Comparison of ENCODE assay signal across 8 cellular contexts in genomic region chr14:50311337-50311973, GRCh38. TPM values are rescaled to one million over a fixed set of nuclear protein-coding genes. Genes with fewer than 3 reads are reported as not detected.
DNase-seq lines count a peak whose midpoint lies in the region; ATAC-seq and TF ChIP-seq lines count a peak whose summit lies in the region.

No MANE protein-coding gene starts in this region.

- peak overlapping the region; percentile 69 to 90 (median 80) for H3K4me3 ChIP-seq in fibroblast of lung (replicated peaks in 1 of 4; ENCODE audit: control extremely low read depth in 1 of 4, insufficient read depth in 1 of 4, low read depth in 3 of 4, low read length in 4 of 4)
- peak overlapping the region; percentile 85 for H3K4me3 ChIP-seq in trophoblast cell (ENCODE audit: low read depth, low read length)

- peak overlapping the region; percentile 23 for H3K18ac ChIP-seq in trophoblast cell (ENCODE audit: low read length)

- H3K4me1 ChIP-seq in fibroblast of lung (ENCODE audit: control insufficient read depth, extremely low read depth, insufficient read depth, low read length) (peaks cover 2% of the 10 kb centered on the region), trophoblast cell (ENCODE audit: control insufficient read depth in 1 of 2, insufficient read depth in 2 of 2, low read length in 2 of 2) (peaks cover 0 to 4% of the 10 kb centered on the region in 2 experiments)

- H4K91ac ChIP-seq in trophoblast cell (ENCODE audit: low read depth, low read length): no peak overlapping the region

- peak overlapping the region; percentile 12 for H2BK120ac ChIP-seq in trophoblast cell (ENCODE audit: insufficient read depth, low read length, poor library complexity)

- no peaks in the 10 kb centered on the region for H3K36me3 ChIP-seq in fibroblast of lung (ENCODE audit: control insufficient read depth, insufficient read depth, low read length)
- peaks cover 3 to 4% of the 10 kb centered on the region in 2 experiments for H3K36me3 ChIP-seq in trophoblast cell (ENCODE audit: control insufficient read depth in 1 of 2, insufficient read depth in 2 of 2, low read length in 2 of 2)

- WGBS in trophoblast cell (ENCODE audit: extremely low coverage, insufficient coverage, insufficient read length): no CpG with 5 or more reads among the region's 18 CpGs

- peaks cover 7% of the 10 kb centered on the region for H3K79me1 ChIP-seq in trophoblast cell (ENCODE audit: low read length)

- no peak overlapping the region for H2AK5ac ChIP-seq in trophoblast cell (ENCODE audit: low read length)

- H3K4ac ChIP-seq in trophoblast cell (ENCODE audit: low read depth, low read length): peak overlapping the region; percentile 16

- H3K4me2 ChIP-seq in fibroblast of lung (ENCODE audit: extremely low read depth, insufficient read depth, low read length) (peak overlapping the region; percentile 89), trophoblast cell (ENCODE audit: low read length) (peak overlapping the region; percentile 90)

- H3K27me3 ChIP-seq in fibroblast of lung (ENCODE audit: control insufficient read depth, insufficient read depth, low read length) (no peaks in the 10 kb centered on the region), trophoblast cell (ENCODE audit: insufficient read depth, low read length) (no peaks in the 10 kb centered on the region)

- TF ChIP-seq CTCF in fibroblast of lung (conservative IDR thresholded peaks at IDR 0.05 in 1 of 2, IDR thresholded peaks at IDR 0.05 in 1 of 2; ENCODE audit: low read depth in 1 of 2, low read length in 2 of 2): peak; percentile 23 to 37

- DNase-seq in COR-L47 (lab: John Stamatoyannopoulos, UW) (peak; percentile 4), HCEC 1CT (peak; percentile 11), SK-MEL-5 (ENCODE audit: low read depth, low spot score) (peak; percentile 16), fibroblast of lung (ENCODE audit: low read depth in 2 of 2) (peak in 1 of 2 donors; percentile 8), trophoblast cell (no peak), T1000 (lab: John Stamatoyannopoulos, UW) (no peak), mesenteric fat pad (ENCODE audit: low spot score) (no peak)

- peak overlapping the region; percentile 84 for H3K9ac ChIP-seq in fibroblast of lung (ENCODE audit: insufficient read depth, low read length)
- H3K9ac ChIP-seq in trophoblast cell (ENCODE audit: low read length): peak overlapping the region; percentile 68

- no peak for ATAC-seq in GM18858 (IDR thresholded peaks at IDR 0.05; ENCODE audit: unreplicated experiment)

- H2AFZ ChIP-seq in fibroblast of lung (ENCODE audit: low read length) (peak overlapping the region; percentile 91), trophoblast cell (ENCODE audit: insufficient read depth, low read length, poor library complexity) (peak overlapping the region; percentile 69)

- in situ Hi-C loops in SK-MEL-5 (cut with HindIII; ENCODE audit: low pct_unique_long_range_greater_than_20kb, low sequenced_read_pairs): no loop called here

- H3K27ac ChIP-seq in fibroblast of lung (ENCODE audit: insufficient read depth, low read length) (no peak overlapping the region), trophoblast cell (ENCODE audit: low read depth, low read length) (no peak overlapping the region)

- H3K14ac ChIP-seq in trophoblast cell (ENCODE audit: low read length): no peak overlapping the region

- H3K79me2 ChIP-seq in fibroblast of lung (ENCODE audit: control insufficient read depth, insufficient read depth, low read length) (no peaks in the 10 kb centered on the region), trophoblast cell (ENCODE audit: control insufficient read depth, insufficient read depth, low read length, poor library complexity) (peaks cover 10% of the 10 kb centered on the region)

- no peak overlapping the region for H3K23ac ChIP-seq in trophoblast cell (ENCODE audit: low read length)

- H2BK5ac ChIP-seq in trophoblast cell (ENCODE audit: low read depth, low read length, poor library complexity): no peak overlapping the region

- H3K9me3 ChIP-seq in fibroblast of lung (ENCODE audit: control insufficient read depth, insufficient read depth, low read depth, low read length) (no peaks in the 10 kb centered on the region), trophoblast cell (ENCODE audit: insufficient read depth, low read depth, low read length) (peaks cover 1% of the 10 kb centered on the region)

- H4K8ac ChIP-seq in trophoblast cell (ENCODE audit: low read depth, low read length): peak overlapping the region; percentile 34

- H4K12ac ChIP-seq in trophoblast cell (ENCODE audit: low read depth, low read length): peak overlapping the region; percentile 46

- H4K20me1 ChIP-seq in fibroblast of lung (ENCODE audit: control insufficient read depth, extremely low read depth, insufficient read depth, low read length): no peaks in the 10 kb centered on the region

- H2BK12ac ChIP-seq in trophoblast cell (ENCODE audit: low read length): no peak overlapping the region

RNA-seq across cellular contexts. Expression of gene L2HGDH, which starts 0.6 kb away (rescaled TPM):
- total RNA-seq in SK-MEL-5 (2014; rRNA removed; shearing (Covaris generic)): 6.4 and 8.5 TPM in 2 replicates
- 8.7 and 10.1 TPM in 2 replicates for polyA plus RNA-seq in SK-MEL-5 (2015; cell fraction: cytosol; rRNA removed)
- 5.5 and 6.5 TPM in 2 replicates for polyA plus RNA-seq in SK-MEL-5 (2015; cell fraction: nucleus; rRNA removed)
- total RNA-seq in fibroblast of lung (3.1 and 3.8 TPM in 2 replicates), mesenteric fat pad (4.8 TPM)
- 3.0 and 3.9 TPM in 2 replicates for polyA plus RNA-seq in fibroblast of lung
- polyA plus RNA-seq in fibroblast of lung (2012): 3.4 and 4.1 TPM in 2 replicates
- 0.89 and 3.4 TPM in 2 replicates for polyA minus RNA-seq in fibroblast of lung (ENCODE audit: low replicate concordance)
- 5.9 and 6.0 TPM in 2 replicates for polyA plus RNA-seq in trophoblast cell (2013)

RNA-seq across cellular contexts. Expression of gene DMAC2L, which starts 0.7 kb away (rescaled TPM):
- 13.0 and 14.2 TPM in 2 replicates for total RNA-seq in SK-MEL-5 (2014; rRNA removed; shearing (Covaris generic))
- polyA plus RNA-seq in SK-MEL-5 (2015; cell fraction: cytosol; rRNA removed): 15.6 and 22.9 TPM in 2 replicates
- 16.7 and 24.1 TPM in 2 replicates for polyA plus RNA-seq in SK-MEL-5 (2015; cell fraction: nucleus; rRNA removed)
- total RNA-seq in fibroblast of lung: 3.1 and 4.8 TPM in 2 replicates
- 12.9 and 17.6 TPM in 2 replicates for polyA plus RNA-seq in fibroblast of lung
- polyA plus RNA-seq in fibroblast of lung (2012): 10.7 and 12.4 TPM in 2 replicates
- polyA minus RNA-seq in fibroblast of lung (ENCODE audit: low replicate concordance): 0.48 and 1.3 TPM in 2 replicates
- 5.2 and 6.2 TPM in 2 replicates for polyA plus RNA-seq in trophoblast cell (2013)
- 19.5 TPM for total RNA-seq in mesenteric fat pad

Comparison
In these comparisons a context has a peak if more than half of its experiments do, and no peak if none do; other contexts are left out.
1. DNase-seq: peak in COR-L47 (single experiment), HCEC 1CT (single experiment) and SK-MEL-5 (single experiment); none in trophoblast cell (0 of 2), T1000 (single experiment) and mesenteric fat pad (single experiment).